Comparison of ENCODE assay signal across 9 cellular contexts in the genomic region with DNA sequence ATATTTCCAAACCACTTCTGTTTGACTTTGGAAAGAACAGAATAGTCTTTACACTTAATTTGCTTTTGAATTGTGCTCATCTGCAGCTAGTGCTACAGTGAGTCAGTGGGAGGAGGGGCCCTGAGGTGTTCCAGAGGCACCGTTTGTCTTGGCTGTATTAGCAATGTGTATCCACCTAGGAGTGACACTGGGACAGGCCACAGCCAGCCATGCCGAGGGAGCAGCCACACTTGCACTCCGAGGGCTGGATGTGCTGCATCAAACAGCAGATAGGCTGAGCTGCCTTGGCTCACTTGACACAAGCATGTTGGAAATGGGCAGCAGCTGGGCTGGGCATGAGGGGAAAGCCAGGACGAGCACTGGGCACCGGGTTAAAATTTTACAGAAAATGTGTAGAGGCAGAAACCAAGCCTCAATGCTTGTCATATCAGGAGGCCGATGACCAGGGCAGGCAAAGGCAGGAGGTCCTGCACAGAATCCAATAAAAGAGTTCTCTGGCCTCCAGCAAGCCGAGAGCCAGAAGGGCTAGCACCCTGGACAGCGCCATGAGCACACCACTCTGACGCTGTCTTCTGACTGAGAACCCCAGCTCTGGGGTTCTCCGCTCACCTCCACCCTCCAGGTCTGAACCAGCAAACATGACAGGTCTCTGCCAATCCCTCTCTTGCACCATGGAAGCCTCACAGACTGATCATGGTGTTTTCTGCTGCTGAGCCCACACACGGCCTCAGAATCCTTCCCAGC.
A peak's percentile ranks its signal among the peaks of the same experiment; 100 is the strongest.
DNase-seq lines count a peak whose midpoint lies in the region; ATAC-seq lines count a peak whose summit lies in the region.
"Had no signal": no experiment of that assay in that cellular context is flagged by ENCODE, and none has a peak within 500 bp of the region (broad histone marks: within the 10 kb centered on the region; RNA-seq: fewer than 3 reads in every experiment).

No MANE protein-coding gene starts in this region.

- H3K27me3 ChIP-seq in MG63 = no peaks in the 10 kb centered on the region

- no peaks in the 10 kb centered on the region for H3K9me3 ChIP-seq in MG63

- DNase-seq in SIG-M5 treated with dmso at 0.1 percent for 504 hours (lab: John Stamatoyannopoulos, UW; ENCODE audit: unreplicated experiment) = peak; percentile 19
- DNase-seq in SIG-M5 (lab: John Stamatoyannopoulos, UW) = no peak
- DNase-seq in MG63 = peak; percentile 15
- peak; percentile 70 for DNase-seq in ecto neural progenitor cell (ENCODE audit: low spot score)
- peak; percentile 55 for DNase-seq in retina
- no peak for DNase-seq in HPDE6-E6E7 (ENCODE audit: extremely low spot score)

- H3K36me3 ChIP-seq in MG63 = no peaks in the 10 kb centered on the region
- H3K36me3 ChIP-seq: heart right ventricle had no signal

- H3K4me3 ChIP-seq in MG63 = no peak overlapping the region
- H3K4me3 ChIP-seq: heart right ventricle had no signal

- ATAC-seq in HG02870 (IDR thresholded peaks at IDR 0.05; ENCODE audit: unreplicated experiment) = no peak
- ATAC-seq in HG02885 (IDR thresholded peaks at IDR 0.05; ENCODE audit: poor library complexity, unreplicated experiment) = no peak

Comparison
In these comparisons a context has a peak if more than half of its experiments do, and no peak if none do; other contexts are left out.
1. DNase-seq: peak in SIG-M5 treated with dmso at 0.1 percent for 504 hours (single experiment), MG63 (single experiment), ecto neural progenitor cell (single experiment) and retina (single experiment); none in SIG-M5 (single experiment) and HPDE6-E6E7 (single experiment).